Comparison of ENCODE assay signal across 12 cellular contexts in genomic region chr2:68238955-68239822, GRCh38. TPM values are rescaled to one million over a fixed set of nuclear protein-coding genes. Genes with fewer than 3 reads are reported as not detected.
DNase-seq lines count a peak whose midpoint lies in the region; ATAC-seq and TF ChIP-seq lines count a peak whose summit lies in the region.
"Had no signal": no experiment of that assay in that cellular context is flagged by ENCODE, and none has a peak within 500 bp of the region (broad histone marks: within the 10 kb centered on the region; RNA-seq: fewer than 3 reads in every experiment).

No MANE protein-coding gene starts in this region.

- intact Hi-C loops in MCF 10A (cut with micrococcal nuclease) (no loop called here), mammary epithelial cell (cut with micrococcal nuclease) (no loop called here)

- H3K79me2 ChIP-seq in mammary epithelial cell (ENCODE audit: insufficient read depth, low read length) = peaks cover 100% of the 10 kb centered on the region

- TF ChIP-seq CTCF in MCF 10A (IDR thresholded peaks at IDR 0.05; ENCODE audit: unreplicated experiment) (no peak), mammary epithelial cell (conservative IDR thresholded peaks at IDR 0.05 in 1 of 2, IDR thresholded peaks at IDR 0.05 in 1 of 2; ENCODE audit: extremely low read depth in 1 of 2, insufficient read depth in 1 of 2, low read depth in 1 of 2, low read length in 2 of 2) (no peak), RWPE2 (IDR thresholded peaks at IDR 0.05; ENCODE audit: poor library complexity, severe bottlenecking) (no peak)

- dilution Hi-C loops in mammary epithelial cell (cut with HindIII; ENCODE audit: low sequenced_read_pairs) = no loop called here

- H4K20me1 ChIP-seq in mammary epithelial cell (ENCODE audit: insufficient read depth, low read length) = peaks cover 13% of the 10 kb centered on the region

- no peak overlapping the region for H3K4me2 ChIP-seq in mammary epithelial cell (ENCODE audit: insufficient read depth, low read depth, low read length)

- H3K27ac Mint-ChIP-seq in MCF 10A (ENCODE audit: low read depth, unreplicated experiment) = peak overlapping the region; percentile 88
- peak overlapping the region in 1 of 2 donors; percentile 67 for H3K27ac Mint-ChIP-seq in effector memory CD8-positive, alpha-beta T cell
- peak overlapping the region; percentile 7 for H3K27ac Mint-ChIP-seq in stimulated activated effector memory CD8-positive, alpha-beta T cell treated with anti-CD3 and anti-CD28 coated beads, Interleukin-12 subunit alpha, Interleukin-12 subunit beta, amount 100 ng/mL, for 72 hours

- ATAC-seq in RWPE2 (ENCODE audit: low read depth) = peak; percentile 82
- peak; percentile 31 for ATAC-seq in effector memory CD8-positive, alpha-beta T cell (replicated peaks)
- peak; percentile 67 for ATAC-seq in stimulated activated effector memory CD8-positive, alpha-beta T cell treated with anti-CD3 and anti-CD28 coated beads, Interleukin-12 subunit alpha, Interleukin-12 subunit beta, amount 100 ng/mL, for 72 hours
- no peak for ATAC-seq in GM21526 (IDR thresholded peaks at IDR 0.05; ENCODE audit: low FRiP score, unreplicated experiment)
- ATAC-seq in GM18498 (IDR thresholded peaks at IDR 0.05; ENCODE audit: unreplicated experiment) = no peak

- H2AFZ ChIP-seq in mammary epithelial cell (ENCODE audit: low read depth, low read length) = no peak overlapping the region

- H3K4me3 ChIP-seq in mammary epithelial cell (replicated peaks in 1 of 3; ENCODE audit: insufficient read depth in 1 of 3, low read depth in 2 of 3, low read length in 3 of 3) (no peak overlapping the region), RWPE2 (ENCODE audit: severe bottlenecking) (no peak overlapping the region)
- H3K4me3 ChIP-seq: heart right ventricle had no signal

- DNase-seq in MCF 10A (ENCODE audit: unreplicated experiment) = peak; percentile 30
- DNase-seq in mammary epithelial cell = no peak
- no peak for DNase-seq in RWPE2 (ENCODE audit: low spot score)
- no peak for DNase-seq in effector memory CD8-positive, alpha-beta T cell
- DNase-seq in stimulated activated effector memory CD8-positive, alpha-beta T cell treated with anti-CD3 and anti-CD28 coated beads, Interleukin-12 subunit alpha, Interleukin-12 subunit beta, amount 100 ng/mL, for 72 hours (ENCODE audit: low spot score in 2 of 2) = no peak
- DNase-seq in mucosa of gallbladder (ENCODE audit: low spot score) = no peak
- DNase-seq: heart right ventricle, NCI-H1417 treated with DMSO at 0.1 percent for 48 hours, NCI-H774, small intestine had no signal

- H3K36me3 ChIP-seq in mammary epithelial cell (ENCODE audit: insufficient read depth, low read length) (no peaks in the 10 kb centered on the region), RWPE2 (ENCODE audit: low read depth) (peaks cover 8% of the 10 kb centered on the region; the same call in 1 of the 2 replicates)
- H3K36me3 ChIP-seq: heart right ventricle had no signal

- 85% methylated on average over 6 of the region's 6 CpGs for WGBS in mammary epithelial cell (ENCODE audit: low coverage, missing lambda C conversion rate)

- H3K27ac ChIP-seq in mammary epithelial cell (ENCODE audit: insufficient read depth, low read depth, low read length) = no peak overlapping the region
- peak overlapping the region; percentile 45 for H3K27ac ChIP-seq in RWPE2 (ENCODE audit: poor library complexity, severe bottlenecking)

- H3K9ac ChIP-seq in mammary epithelial cell (ENCODE audit: insufficient read depth, low read length) = no peak overlapping the region

- H3K27me3 ChIP-seq in mammary epithelial cell (ENCODE audit: insufficient read depth, low read length) = no peaks in the 10 kb centered on the region
- H3K27me3 ChIP-seq in RWPE2 (ENCODE audit: insufficient read depth, poor library complexity, severe bottlenecking) = no peaks in the 10 kb centered on the region
- H3K27me3 ChIP-seq: heart right ventricle had no signal

- H3K9me3 Mint-ChIP-seq in MCF 10A (ENCODE audit: unreplicated experiment) = no peaks in the 10 kb centered on the region
- H3K9me3 Mint-ChIP-seq in effector memory CD8-positive, alpha-beta T cell = no peaks in the 10 kb centered on the region
- H3K9me3 Mint-ChIP-seq in stimulated activated effector memory CD8-positive, alpha-beta T cell treated with anti-CD3 and anti-CD28 coated beads, Interleukin-12 subunit alpha, Interleukin-12 subunit beta, amount 100 ng/mL, for 72 hours = no peaks in the 10 kb centered on the region

- BruUV-seq in MCF 10A (replicated peaks; lab: Mats Ljungman, UMichigan) (no TSS peak), mammary epithelial cell (replicated peaks; lab: Mats Ljungman, UMichigan) (no TSS peak)

- H3K27me3 Mint-ChIP-seq in MCF 10A (ENCODE audit: insufficient read depth, unreplicated experiment) = no peaks in the 10 kb centered on the region
- no peaks in the 10 kb centered on the region for H3K27me3 Mint-ChIP-seq in effector memory CD8-positive, alpha-beta T cell

- H3K9me3 ChIP-seq in mammary epithelial cell (replicated peaks; ENCODE audit: insufficient read depth, low read length) = no peaks in the 10 kb centered on the region
- H3K9me3 ChIP-seq in RWPE2 (ENCODE audit: severe bottlenecking) = no peaks in the 10 kb centered on the region
- H3K9me3 ChIP-seq: heart right ventricle had no signal

- in situ Hi-C loops in mammary epithelial cell (cut with MboI; ENCODE audit: low sequenced_read_pairs in 2 of 2) = no loop called here

- peak overlapping the region; percentile 54 for H3K4me3 Mint-ChIP-seq in MCF 10A (ENCODE audit: unreplicated experiment)
- peak overlapping the region; percentile 62 to 76 for H3K4me3 Mint-ChIP-seq in effector memory CD8-positive, alpha-beta T cell
- peak overlapping the region; percentile 52 for H3K4me3 Mint-ChIP-seq in stimulated activated effector memory CD8-positive, alpha-beta T cell treated with anti-CD3 and anti-CD28 coated beads, Interleukin-12 subunit alpha, Interleukin-12 subunit beta, amount 100 ng/mL, for 72 hours

- POLR2A ChIA-PET in MCF 10A (lab: Yijun Ruan, JAX) = interaction anchor here (0.6 to 5.6 kb wide), 6 partner anchors 11 to 1397 kb away, joined by 3 to 50 read pairs (median 3); partner anchors contain the start of gene PPP3R1

- peaks cover 38% of the 10 kb centered on the region for H3K4me1 Mint-ChIP-seq in MCF 10A (ENCODE audit: insufficient read depth, unreplicated experiment)
- H3K4me1 Mint-ChIP-seq in effector memory CD8-positive, alpha-beta T cell (ENCODE audit: low read depth in 2 of 2) = peaks cover 42 to 65% of the 10 kb centered on the region in 2 donors
- H3K4me1 Mint-ChIP-seq in stimulated activated effector memory CD8-positive, alpha-beta T cell treated with anti-CD3 and anti-CD28 coated beads, Interleukin-12 subunit alpha, Interleukin-12 subunit beta, amount 100 ng/mL, for 72 hours = peaks cover 45% of the 10 kb centered on the region

- H3K36me3 Mint-ChIP-seq in MCF 10A (ENCODE audit: insufficient read depth, unreplicated experiment) = no peaks in the 10 kb centered on the region
- peaks cover 4% of the 10 kb centered on the region for H3K36me3 Mint-ChIP-seq in effector memory CD8-positive, alpha-beta T cell (ENCODE audit: insufficient read depth)
- no peaks in the 10 kb centered on the region for H3K36me3 Mint-ChIP-seq in stimulated activated effector memory CD8-positive, alpha-beta T cell treated with anti-CD3 and anti-CD28 coated beads, Interleukin-12 subunit alpha, Interleukin-12 subunit beta, amount 100 ng/mL, for 72 hours

- peaks cover 20% of the 10 kb centered on the region for H3K4me1 ChIP-seq in mammary epithelial cell (ENCODE audit: insufficient read depth, low read length)
- H3K4me1 ChIP-seq in RWPE2 (ENCODE audit: insufficient read depth, poor library complexity, severe bottlenecking) = peaks cover 50% of the 10 kb centered on the region

- CTCF ChIA-PET in MCF 10A (lab: Yijun Ruan, JAX) = no interaction called here
- CTCF ChIA-PET in mammary epithelial cell (lab: Charles Lee; ENCODE audit: low non-redundant PET) = no interaction called here

RNA-seq across cellular contexts. Expression of gene PPP3R1, which starts 13.1 kb away (rescaled TPM):
- total RNA-seq in MCF 10A (2022) = 50.9 and 54.6 TPM in 2 replicates
- total RNA-seq in mammary epithelial cell = 10 to 100 TPM; 26.5 to 59.3 TPM
- 16.6 TPM for polyA plus RNA-seq in mammary epithelial cell
- polyA minus RNA-seq in mammary epithelial cell = 36.7 TPM
- total RNA-seq in mucosa of gallbladder = 47.7 TPM

Comparison
In these comparisons a context has a peak if more than half of its experiments do, and no peak if none do; other contexts are left out.
1. ATAC-seq: peak in RWPE2 (single experiment), effector memory CD8-positive, alpha-beta T cell (single experiment) and stimulated activated effector memory CD8-positive, alpha-beta T cell treated with anti-CD3 and anti-CD28 coated beads, Interleukin-12 subunit alpha, Interleukin-12 subunit beta, amount 100 ng/mL, for 72 hours (single experiment); none in GM21526 (single experiment) and GM18498 (single experiment).
2. Peak in every context shown above with its lines, with median percentiles within 50 percentile points of each other: H3K4me3 Mint-ChIP-seq.